13 cellular contexts compared by ENCODE assay signal in genomic region chr7:50196719-50197118, GRCh38.
"Had no signal": no experiment of that assay in that cellular context is flagged by ENCODE, and none has a peak within 500 bp of the region (broad histone marks: within the 10 kb centered on the region; RNA-seq: fewer than 3 reads in every experiment).

No MANE protein-coding gene starts in this region.

- H3K4me1 ChIP-seq: gastrocnemius medialis, left lung, tibial artery, vagina had no signal

- H3K9me3 ChIP-seq: gastrocnemius medialis, left lung, tibial artery, vagina had no signal

- H3K36me3 ChIP-seq: gastrocnemius medialis, left lung, tibial artery, vagina had no signal

- H3K27me3 ChIP-seq: left lung, tibial artery, vagina had no signal

- H3K4me3 ChIP-seq: gastrocnemius medialis, left lung, tibial artery, vagina had no signal

- DNase-seq: activated naive CD4-positive, alpha-beta T cell treated with Interleukin-2 at 50 U/mL for 16 hours; activated T-cell treated with anti-CD3 and anti-CD28 coated beads, Interleukin-2, amount 50 U/mL, for 72 hours; amniotic stem cell; cortex of kidney; effector CD8-positive, alpha-beta T cell; gastrocnemius medialis; left lung; nephron progenitor cell; stimulated activated CD4-positive, alpha-beta T cell treated with anti-CD3 and anti-CD28 coated beads, Interleukin-2, amount 100 ng/mL, for 48 hours; T1000; tibial artery had no signal

- ATAC-seq: gastrocnemius medialis, left lung had no signal

- H3K27ac ChIP-seq: gastrocnemius medialis, left lung, tibial artery, vagina, VCaP had no signal
